In the genomic region with DNA sequence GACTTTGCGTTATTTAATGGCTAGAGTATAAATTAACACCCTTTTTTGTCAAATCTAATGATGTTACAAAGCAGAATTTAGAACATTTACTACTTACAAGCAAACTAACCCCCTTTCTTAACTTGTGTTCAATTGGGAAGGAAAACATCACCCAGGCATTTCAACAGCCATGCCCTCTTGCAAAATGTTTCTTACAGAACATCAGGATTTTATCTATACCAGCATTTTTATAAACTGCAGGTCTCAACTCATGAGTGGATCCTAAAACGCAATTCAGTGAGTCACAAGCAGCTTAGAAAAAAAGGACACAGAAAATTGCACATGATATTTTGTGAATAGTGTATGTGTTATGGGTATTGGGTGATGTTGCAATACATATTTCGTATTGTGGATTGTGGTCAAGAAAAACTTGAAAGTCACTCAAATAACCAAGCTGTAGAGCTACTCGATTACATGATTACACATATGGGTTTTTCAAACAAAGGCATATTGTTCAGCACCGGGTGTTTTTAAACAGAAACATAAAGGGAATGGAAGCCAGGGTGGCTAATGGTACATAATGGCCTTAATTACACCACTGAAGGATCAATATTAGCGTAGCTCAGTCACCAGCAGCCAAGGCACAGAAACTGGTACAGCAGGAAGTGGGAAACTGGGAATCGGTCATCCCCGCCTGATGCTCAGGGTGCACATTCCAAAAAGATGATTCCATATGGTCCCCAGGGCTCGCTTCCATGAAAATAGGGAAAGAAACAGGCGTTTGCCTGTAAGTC, we compare ENCODE assay signal across 8 cellular contexts. TPM values are rescaled to one million over a fixed set of nuclear protein-coding genes. Genes with fewer than 3 reads are reported as not detected.
DNase-seq lines count a peak whose midpoint lies in the region; ATAC-seq, FAIRE-seq and TF ChIP-seq lines count a peak whose summit lies in the region.

No MANE protein-coding gene starts in this region.

- POLR2A ChIA-PET in CD4-positive, alpha-beta memory T cell (lab: Charles Lee; ENCODE audit: partially characterized antibody), result interaction anchor here (0.6 to 8.9 kb wide), 8 partner anchors 10 to 263 kb away, joined by 3 to 107 read pairs (median 4); a partner anchor contains a TSS

- intact Hi-C loops in CD4-positive, alpha-beta memory T cell (cut with micrococcal nuclease), result loop anchor here (2.0 kb wide), 1 partner anchor 57 kb away; a partner anchor contains a TSS

- no peak overlapping the region for H3K4me3 ChIP-seq in CD4-positive, alpha-beta memory T cell (ENCODE audit: low read length in 2 of 2)

- no peaks in the 10 kb centered on the region for H3K9me3 Mint-ChIP-seq in CD4-positive, alpha-beta memory T cell
- no peaks in the 10 kb centered on the region for H3K9me3 Mint-ChIP-seq in progenitor cell of endocrine pancreas (ENCODE audit: low read depth)

- CTCF ChIA-PET in CD4-positive, alpha-beta memory T cell (lab: Charles Lee; ENCODE audit: partially characterized antibody), result interaction anchor here (1.0 to 9.3 kb wide), 5 partner anchors 11 to 398 kb away, joined by 3 to 142 read pairs (median 3); no protein-coding TSS in a partner anchor

- FAIRE-seq in HTR-8/SVneo (lab: Jason Lieb, UNC), result peak; percentile 44

- H3K27ac ChIP-seq in CD4-positive, alpha-beta memory T cell (ENCODE audit: low read depth, low read length), result no peak overlapping the region

- no peaks in the 10 kb centered on the region for H3K36me3 ChIP-seq in CD4-positive, alpha-beta memory T cell (ENCODE audit: insufficient read depth, low read length)

- no peaks in the 10 kb centered on the region for H3K27me3 ChIP-seq in CD4-positive, alpha-beta memory T cell (ENCODE audit: insufficient read depth, low read length)

- H3K9me3 ChIP-seq in CD4-positive, alpha-beta memory T cell (ENCODE audit: control insufficient read depth in 1 of 2, low read length in 2 of 2), result no peaks in the 10 kb centered on the region
- no peaks in the 10 kb centered on the region for H3K9me3 ChIP-seq in T-helper 17 cell (ENCODE audit: control insufficient read depth, low read length, poor library complexity, severe bottlenecking)

- H3K4me1 ChIP-seq in CD4-positive, alpha-beta memory T cell (ENCODE audit: insufficient read depth, low read length), result peaks cover 42% of the 10 kb centered on the region

- no peaks in the 10 kb centered on the region for H3K27me3 Mint-ChIP-seq in CD4-positive, alpha-beta memory T cell
- no peaks in the 10 kb centered on the region for H3K27me3 Mint-ChIP-seq in T-helper 17 cell
- peaks cover 10% of the 10 kb centered on the region for H3K27me3 Mint-ChIP-seq in progenitor cell of endocrine pancreas

- TF ChIP-seq CTCF in progenitor cell of endocrine pancreas (IDR thresholded peaks at IDR 0.05; ENCODE audit: unreplicated experiment), result no peak

- no peak for ATAC-seq in T-helper 17 cell
- no peak for ATAC-seq in HG03025 (IDR thresholded peaks at IDR 0.05; ENCODE audit: low FRiP score, unreplicated experiment)
- no peak for ATAC-seq in GM18519 (IDR thresholded peaks at IDR 0.05; ENCODE audit: low FRiP score, unreplicated experiment)
- ATAC-seq in GM19397 (IDR thresholded peaks at IDR 0.05; ENCODE audit: unreplicated experiment), result no peak

- peaks cover 21 to 48% (median 34%) of the 10 kb centered on the region in 4 donors for H3K4me1 Mint-ChIP-seq in CD4-positive, alpha-beta memory T cell
- H3K4me1 Mint-ChIP-seq in T-helper 17 cell (peaks cover 24% of the 10 kb centered on the region), progenitor cell of endocrine pancreas (ENCODE audit: low read depth) (peaks cover 40% of the 10 kb centered on the region)

- peak overlapping the region in 5 of 7 donors; percentile 42 to 87 (median 62) for H3K27ac Mint-ChIP-seq in CD4-positive, alpha-beta memory T cell
- H3K27ac Mint-ChIP-seq in T-helper 17 cell, result peak overlapping the region; percentile 3
- H3K27ac Mint-ChIP-seq in progenitor cell of endocrine pancreas, result peak overlapping the region; percentile 97

- no peak for DNase-seq in CD4-positive, alpha-beta memory T cell
- DNase-seq in HTR-8/SVneo (ENCODE audit: insufficient read length, low spot score), result peak; percentile 41
- no peak for DNase-seq in T-helper 17 cell
- peak; percentile 83 for DNase-seq in fibroblast of the conjunctiva (ENCODE audit: low read depth)
- DNase-seq in progenitor cell of endocrine pancreas (ENCODE audit: low spot score, unreplicated experiment), result no peak

- H3K4me3 Mint-ChIP-seq in CD4-positive, alpha-beta memory T cell, result peak overlapping the region; percentile 46 to 91 (median 87)
- peak overlapping the region; percentile 87 for H3K4me3 Mint-ChIP-seq in T-helper 17 cell
- H3K4me3 Mint-ChIP-seq in progenitor cell of endocrine pancreas (ENCODE audit: low read depth), result peak overlapping the region; percentile 83

- H3K36me3 Mint-ChIP-seq in CD4-positive, alpha-beta memory T cell, result peaks cover 4 to 6% of the 10 kb centered on the region in 2 donors
- no peaks in the 10 kb centered on the region for H3K36me3 Mint-ChIP-seq in T-helper 17 cell (ENCODE audit: low read depth)
- peaks cover 7% of the 10 kb centered on the region for H3K36me3 Mint-ChIP-seq in progenitor cell of endocrine pancreas (ENCODE audit: insufficient read depth)

RNA-seq across cellular contexts. Expression of a gene that starts 1.4 kb away (rescaled TPM):
- 10 to 100 TPM; 11.9 to 12.3 TPM for total RNA-seq in CD4-positive, alpha-beta memory T cell
- polyA plus RNA-seq in CD4-positive, alpha-beta memory T cell, result 1 to 10 TPM; 4.4 to 7.9 TPM
- total RNA-seq in T-helper 17 cell, result 10 to 100 TPM in 1 of 2 donors, 1 to 10 TPM in 1; 8.9 to 10.2 TPM
- total RNA-seq in progenitor cell of endocrine pancreas, result 53.5 and 54.3 TPM in 2 replicates

RNA-seq across cellular contexts. Expression of a gene that starts 56.3 kb away (rescaled TPM):
- total RNA-seq in CD4-positive, alpha-beta memory T cell, result 100 to 1,000 TPM; 182 to 183 TPM
- 100 to 1,000 TPM; 193 to 220 TPM for polyA plus RNA-seq in CD4-positive, alpha-beta memory T cell
- total RNA-seq in T-helper 17 cell, result 100 to 1,000 TPM; 133 to 146 TPM
- 336 and 337 TPM in 2 replicates for total RNA-seq in progenitor cell of endocrine pancreas

Comparison
In these comparisons a context has a peak if more than half of its experiments do, and no peak if none do; other contexts are left out.
1. DNase-seq: peak in HTR-8/SVneo (single experiment) and fibroblast of the conjunctiva (single experiment); none in CD4-positive, alpha-beta memory T cell (0 of 5), T-helper 17 cell (0 of 3) and progenitor cell of endocrine pancreas (single experiment).
2. H3K27ac Mint-ChIP-seq: peak in every context shown above with its lines; median percentile 97 in progenitor cell of endocrine pancreas; 62 in CD4-positive, alpha-beta memory T cell; 3 in T-helper 17 cell.
3. Peak in every context shown above with its lines, with median percentiles within 50 percentile points of each other: H3K4me3 Mint-ChIP-seq.